ENCODE assay signal across 14 cellular contexts in genomic region chr18:47979611-47980200, GRCh38.
"Had no signal": no experiment of that assay in that cellular context is flagged by ENCODE, and none has a peak within 500 bp of the region (broad histone marks: within the 10 kb centered on the region; RNA-seq: fewer than 3 reads in every experiment).

No MANE protein-coding gene starts in this region.

- H3K4me1 ChIP-seq: colonic mucosa, gastrocnemius medialis, heart right ventricle had no signal

- H3K36me3 ChIP-seq: colonic mucosa, gastrocnemius medialis, heart right ventricle, ovary had no signal

- H3K9me3 ChIP-seq: colonic mucosa, gastrocnemius medialis, heart right ventricle, ovary had no signal

- H3K27ac ChIP-seq: colonic mucosa, gastrocnemius medialis, heart right ventricle, ovary had no signal

- H3K4me3 ChIP-seq: colonic mucosa, gastrocnemius medialis, heart right ventricle, ovary had no signal

- H3K27me3 ChIP-seq: colonic mucosa, gastrocnemius medialis, heart right ventricle, ovary had no signal

- DNase-seq: activated B cell treated with CpG ODN at 0.5 μM for 24 hours; activated CD4-positive, alpha-beta T cell treated with anti-CD3 and anti-CD28 coated beads, Interleukin-2, amount 10 ng/mL, durations not matched to agents 7 days and 5 days; activated CD8-positive, alpha-beta memory T cell treated with anti-CD3 and anti-CD28 coated beads for 24 hours; activated naive CD4-positive, alpha-beta T cell treated with anti-CD3 and anti-CD28 coated beads for 36 hours; caudate nucleus; colonic mucosa; gastrocnemius medialis; heart right ventricle; left ventricle myocardium superior; mesenchymal stem cell; ovary; stimulated activated CD4-positive, alpha-beta T cell treated with anti-CD3 and anti-CD28 coated beads, Interleukin-2, amount 100 ng/mL, for 48 hours; stimulated activated naive CD4-positive, alpha-beta T cell treated with Interleukin-2 at 50 U/mL for 16 hours; T1000 had no signal
